ENCODE assay signal across 19 cellular contexts in the genomic region with DNA sequence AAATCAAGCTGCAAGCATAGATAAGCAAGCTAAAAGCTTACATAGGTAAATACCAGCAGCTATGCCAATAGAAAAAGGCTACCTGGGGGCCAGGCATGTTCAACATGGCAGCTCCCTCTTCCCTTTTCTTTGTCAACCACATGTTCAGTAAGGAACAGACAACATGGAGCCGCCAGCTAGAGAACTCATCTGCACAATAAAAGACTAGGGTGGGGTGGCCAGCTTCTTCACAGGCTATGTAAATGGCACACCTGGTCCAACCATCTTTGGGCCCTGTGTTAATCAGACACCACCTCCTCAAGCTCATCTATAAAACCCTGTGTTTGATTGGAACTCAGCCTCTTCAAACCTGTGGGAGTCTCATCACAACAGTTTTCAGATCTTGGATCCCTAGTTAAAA.
"Had no signal": no experiment of that assay in that cellular context is flagged by ENCODE, and none has a peak within 500 bp of the region (broad histone marks: within the 10 kb centered on the region; RNA-seq: fewer than 3 reads in every experiment).

No MANE protein-coding gene starts in this region.

- DNase-seq: activated CD4-positive, alpha-beta T cell treated with anti-CD3 and anti-CD28 coated beads for 48 hours; activated CD4-positive, alpha-beta T cell treated with anti-CD3 and anti-CD28 coated beads, Interleukin-2, amount 50 U/mL, for 4 hours; activated CD4-positive, CD25-positive, alpha-beta regulatory T cell treated with anti-CD3 and anti-CD28 coated beads, Interleukin-2, amount 50 U/mL, for 72 hours; activated CD8-positive, alpha-beta memory T cell treated with anti-CD3 and anti-CD28 coated beads, Interleukin-2, amount 50 U/mL, for 48 hours; activated CD8-positive, alpha-beta T cell treated with anti-CD3 and anti-CD28 coated beads, Interleukin-2, amount 10 ng/mL, durations not matched to agents 7 days and 5 days; activated naive CD8-positive, alpha-beta T cell treated with anti-CD3 and anti-CD28 coated beads, Interleukin-2, amount 50 U/mL, for 24 hours; activated T-cell treated with anti-CD3 and anti-CD28 coated beads, Interleukin-2, amount 50 U/mL, for 1 hour; amygdala; brain microvascular endothelial cell; MG63; MV-4-11; NCI-H1092 treated with DMSO at 0.1 percent for 48 hours; NCI-H1417 treated with DMSO at 0.1 percent for 48 hours; NCI-H187; NCI-H2107; NCI-H510A treated with DMSO at 0.1 percent for 48 hours; PC-9; T-cell had no signal

- ATAC-seq: activated CD8-positive, alpha-beta T cell treated with anti-CD3 and anti-CD28 coated beads, Interleukin-2, amount 10 ng/mL, durations not matched to agents 7 days and 5 days; activated naive CD4-positive, alpha-beta T cell treated with anti-CD3 and anti-CD28 coated beads, Interleukin-2, amount 50 U/mL, for 72 hours; activated naive CD8-positive, alpha-beta T cell treated with anti-CD3 and anti-CD28 coated beads, Interleukin-2, amount 50 U/mL, for 24 hours; T-cell had no signal

- H3K36me3 Mint-ChIP-seq: activated naive CD4-positive, alpha-beta T cell treated with anti-CD3 and anti-CD28 coated beads, Interleukin-2, amount 50 U/mL, for 72 hours; T-cell had no signal

- H3K27ac Mint-ChIP-seq: activated CD8-positive, alpha-beta T cell treated with anti-CD3 and anti-CD28 coated beads, Interleukin-2, amount 10 ng/mL, durations not matched to agents 7 days and 5 days; activated naive CD4-positive, alpha-beta T cell treated with anti-CD3 and anti-CD28 coated beads, Interleukin-2, amount 50 U/mL, for 72 hours; activated naive CD8-positive, alpha-beta T cell treated with anti-CD3 and anti-CD28 coated beads, Interleukin-2, amount 50 U/mL, for 24 hours; T-cell had no signal

- H3K4me3 Mint-ChIP-seq: activated CD8-positive, alpha-beta T cell treated with anti-CD3 and anti-CD28 coated beads, Interleukin-2, amount 10 ng/mL, durations not matched to agents 7 days and 5 days; activated naive CD8-positive, alpha-beta T cell treated with anti-CD3 and anti-CD28 coated beads, Interleukin-2, amount 50 U/mL, for 24 hours; T-cell had no signal

- H3K4me1 Mint-ChIP-seq: activated naive CD8-positive, alpha-beta T cell treated with anti-CD3 and anti-CD28 coated beads, Interleukin-2, amount 50 U/mL, for 24 hours; T-cell had no signal

- H3K9me3 Mint-ChIP-seq: activated naive CD4-positive, alpha-beta T cell treated with anti-CD3 and anti-CD28 coated beads, Interleukin-2, amount 50 U/mL, for 72 hours; activated naive CD8-positive, alpha-beta T cell treated with anti-CD3 and anti-CD28 coated beads, Interleukin-2, amount 50 U/mL, for 24 hours; T-cell had no signal
